Comparison of ENCODE assay signal across 14 cellular contexts in genomic region chr15:45921978-45922377, GRCh38.
A peak's percentile ranks its signal among the peaks of the same experiment; 100 is the strongest.
DNase-seq lines count a peak whose midpoint lies in the region; ATAC-seq and TF ChIP-seq lines count a peak whose summit lies in the region.
"Had no signal": no experiment of that assay in that cellular context is flagged by ENCODE, and none has a peak within 500 bp of the region (broad histone marks: within the 10 kb centered on the region; RNA-seq: fewer than 3 reads in every experiment).

No MANE protein-coding gene starts in this region.

- peak overlapping the region in 2 of 4 donors; percentile 35 to 40 for H3K27ac ChIP-seq in body of pancreas
- peak overlapping the region; percentile 58 to 60 for H3K27ac ChIP-seq in left lung
- peak overlapping the region; percentile 45 to 56 for H3K27ac ChIP-seq in prostate gland
- H3K27ac ChIP-seq: C4-2B had no signal

- H3K4me3 ChIP-seq in LNCaP clone FGC (ENCODE audit: low read depth, low read length) (no peak overlapping the region), body of pancreas (no peak overlapping the region), left lung (no peak overlapping the region), prostate gland (no peak overlapping the region)

- H3K4me1 ChIP-seq in body of pancreas (peaks cover 10% of the 10 kb centered on the region), left lung (no peaks in the 10 kb centered on the region), prostate gland (replicated peaks) (no peaks in the 10 kb centered on the region)

- DNase-seq in LNCaP clone FGC (ENCODE audit: low read depth) (peak; percentile 7), body of pancreas (peak in 2 of 4 donors; percentile 24 to 25), left lung (no peak), prostate gland (ENCODE audit: low spot score) (peak; percentile 33), SK-N-DZ (ENCODE audit: low spot score) (no peak)
- DNase-seq in stimulated activated naive CD8-positive, alpha-beta T cell treated with anti-CD3 and anti-CD28 coated beads, Interleukin-15, Interleukin-2, amounts not matched to agents 100 U/mL and 50 U/mL, for 24 hours, result no peak
- DNase-seq: CD4-positive, alpha-beta memory T cell; DND-41; GDM1; HCEC 1CT; HFFc6 had no signal

- ATAC-seq in body of pancreas (peak; percentile 62), left lung (peak; percentile 65), HG03520 (IDR thresholded peaks at IDR 0.05; ENCODE audit: unreplicated experiment) (no peak), HG03039 (IDR thresholded peaks at IDR 0.05; ENCODE audit: unreplicated experiment) (no peak)
- no peak for ATAC-seq in stimulated activated naive CD8-positive, alpha-beta T cell treated with anti-CD3 and anti-CD28 coated beads, Interleukin-15, Interleukin-2, amounts not matched to agents 100 U/mL and 50 U/mL, for 24 hours

- 45 to 47% methylated on average over 2 of the region's 2 CpGs for WGBS in body of pancreas, 2 donors
- 52% methylated on average over 2 of the region's 2 CpGs for WGBS in prostate gland

- H3K36me3 ChIP-seq in body of pancreas (replicated peaks in 1 of 2; ENCODE audit: insufficient read depth in 1 of 2, low read depth in 2 of 2), result no peaks in the 10 kb centered on the region
- no peaks in the 10 kb centered on the region for H3K36me3 ChIP-seq in left lung
- no peaks in the 10 kb centered on the region for H3K36me3 ChIP-seq in prostate gland

- TF ChIP-seq POLR2A in body of pancreas (IDR thresholded peaks at IDR 0.05) (no peak), prostate gland (IDR thresholded peaks at IDR 0.05) (no peak)

- TF ChIP-seq CTCF in LNCaP clone FGC (IDR thresholded peaks at IDR 0.05; ENCODE audit: control insufficient read depth, extremely low read depth, insufficient read depth), result no peak
- no peak for TF ChIP-seq CTCF in body of pancreas (IDR thresholded peaks at IDR 0.05)
- no peak for TF ChIP-seq CTCF in left lung (IDR thresholded peaks at IDR 0.05)
- TF ChIP-seq CTCF in prostate gland (IDR thresholded peaks at IDR 0.05), result no peak

- H3K27me3 ChIP-seq in body of pancreas (no peaks in the 10 kb centered on the region), left lung (no peaks in the 10 kb centered on the region), prostate gland (replicated peaks; ENCODE audit: insufficient read depth) (no peaks in the 10 kb centered on the region)

- intact Hi-C loops in body of pancreas (cut with DNase I) (no loop called here), left lung (cut with DNase I) (no loop called here), prostate gland (cut with DNase I) (no loop called here)

- H3K9me3 ChIP-seq in body of pancreas (no peaks in the 10 kb centered on the region), left lung (no peaks in the 10 kb centered on the region), prostate gland (no peaks in the 10 kb centered on the region)

Comparison
In these comparisons a context has a peak if more than half of its experiments do, and no peak if none do; other contexts are left out.
1. DNase-seq: peak in LNCaP clone FGC (single experiment) and prostate gland (single experiment); none in left lung (0 of 2), SK-N-DZ (single experiment) and stimulated activated naive CD8-positive, alpha-beta T cell treated with anti-CD3 and anti-CD28 coated beads, Interleukin-15, Interleukin-2, amounts not matched to agents 100 U/mL and 50 U/mL, for 24 hours (single experiment).
2. ATAC-seq: peak in body of pancreas (single experiment) and left lung (single experiment); none in HG03520 (single experiment), HG03039 (single experiment) and stimulated activated naive CD8-positive, alpha-beta T cell treated with anti-CD3 and anti-CD28 coated beads, Interleukin-15, Interleukin-2, amounts not matched to agents 100 U/mL and 50 U/mL, for 24 hours (single experiment).